9 cellular contexts compared by ENCODE assay signal in the genomic region with DNA sequence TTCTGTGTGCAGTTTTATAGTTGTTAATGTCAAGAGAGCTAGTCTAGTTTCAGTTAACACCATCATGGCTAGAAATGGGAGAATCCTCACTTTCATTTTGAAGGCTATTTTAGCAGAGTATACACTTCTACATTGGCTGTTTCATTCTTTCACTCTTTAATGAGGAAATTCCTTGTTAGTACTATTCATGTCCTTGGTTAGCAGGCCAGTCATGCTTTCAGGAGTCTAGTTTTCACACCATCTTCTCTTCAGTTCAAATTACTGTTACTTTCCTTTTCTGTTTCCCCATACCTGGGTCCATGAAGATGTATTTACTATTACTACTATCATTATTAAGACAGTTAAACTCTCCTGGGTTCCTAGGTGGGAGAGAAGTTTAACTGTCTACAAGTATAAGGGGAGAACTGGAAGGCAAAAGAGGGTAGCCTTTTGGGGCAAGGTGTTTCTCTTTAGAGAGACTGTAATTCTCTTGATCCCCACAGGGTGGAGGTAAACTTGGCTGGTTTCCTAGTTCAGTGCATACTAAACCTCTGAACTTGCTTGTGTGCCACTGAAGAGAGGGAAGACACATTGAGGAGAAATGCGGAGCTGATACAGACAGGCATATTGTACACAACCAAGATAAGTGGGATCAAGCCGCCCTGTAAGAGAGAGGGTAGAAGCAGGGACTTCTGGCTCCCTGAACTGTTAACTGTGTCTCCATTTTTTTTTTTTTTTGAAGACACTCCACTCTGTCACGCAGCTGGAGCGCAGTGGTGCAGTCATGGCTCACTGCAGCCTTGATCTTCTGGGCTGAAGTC. TPM values are rescaled to one million over a fixed set of nuclear protein-coding genes. Genes with fewer than 3 reads are reported as not detected.
DNase-seq lines count a peak whose midpoint lies in the region; ATAC-seq, FAIRE-seq and TF ChIP-seq lines count a peak whose summit lies in the region.
"Had no signal": no experiment of that assay in that cellular context is flagged by ENCODE, and none has a peak within 500 bp of the region (broad histone marks: within the 10 kb centered on the region; RNA-seq: fewer than 3 reads in every experiment).

No MANE protein-coding gene starts in this region.

- peaks cover 22% of the 10 kb centered on the region for H3K9me3 ChIP-seq in CD4-positive, alpha-beta T cell (ENCODE audit: control insufficient read depth, low read length)
- H3K9me3 ChIP-seq in vagina: peaks cover 4% of the 10 kb centered on the region
- H3K9me3 ChIP-seq in CD8-positive, alpha-beta memory T cell (ENCODE audit: low read length): peaks cover 11% of the 10 kb centered on the region

- peaks cover 3% of the 10 kb centered on the region for H3K4me1 Mint-ChIP-seq in CD4-positive, alpha-beta T cell (ENCODE audit: low read depth)
- peaks cover 0 to 6% (median 3%) of the 10 kb centered on the region in 3 donors for H3K4me1 Mint-ChIP-seq in CD8-positive, alpha-beta memory T cell

- no peak overlapping the region for H3K4me3 ChIP-seq in kidney epithelial cell (ENCODE audit: low read depth, low read length)
- H3K4me3 ChIP-seq in vagina: no peak overlapping the region
- no peak overlapping the region for H3K4me3 ChIP-seq in CD8-positive, alpha-beta memory T cell (ENCODE audit: low read length)

- peaks cover 46% of the 10 kb centered on the region for H3K27me3 ChIP-seq in CD4-positive, alpha-beta T cell (ENCODE audit: control insufficient read depth, insufficient read depth, low read length)
- H3K27me3 ChIP-seq in kidney epithelial cell (ENCODE audit: control insufficient read depth, insufficient read depth, low read length) (peaks cover 9% of the 10 kb centered on the region), vagina (no peaks in the 10 kb centered on the region)
- peaks cover 23% of the 10 kb centered on the region for H3K27me3 ChIP-seq in CD8-positive, alpha-beta memory T cell (ENCODE audit: insufficient read depth, low read length, poor library complexity, severe bottlenecking)

- POLR2A ChIA-PET in CD4-positive, alpha-beta T cell (lab: Charles Lee): no interaction called here
- POLR2A ChIA-PET in CD8-positive, alpha-beta memory T cell (lab: Charles Lee): no interaction called here

- peak; percentile 78 for FAIRE-seq in GM18507 (lab: Jason Lieb, UNC)

- intact Hi-C loops in CD4-positive, alpha-beta T cell (cut with DNase I, micrococcal nuclease): loop anchor here (1.0 to 5.0 kb wide), 2 partner anchors 183 to 185 kb away; no protein-coding TSS in a partner anchor
- intact Hi-C loops in vagina (cut with DNase I): no loop called here

- H3K9me3 Mint-ChIP-seq in CD4-positive, alpha-beta T cell: peaks cover 8% of the 10 kb centered on the region
- H3K9me3 Mint-ChIP-seq in CD8-positive, alpha-beta memory T cell: peaks cover 18 to 31% (median 28%) of the 10 kb centered on the region in 5 donors

- H3K4me1 ChIP-seq in vagina: peaks cover 6% of the 10 kb centered on the region
- no peaks in the 10 kb centered on the region for H3K4me1 ChIP-seq in CD8-positive, alpha-beta memory T cell (ENCODE audit: insufficient read depth, low read length)

- no peak for TF ChIP-seq POLR2A in vagina (IDR thresholded peaks at IDR 0.05)

- no peak overlapping the region for H3K27ac ChIP-seq in CD4-positive, alpha-beta T cell (ENCODE audit: low read depth, low read length)
- no peak overlapping the region for H3K27ac ChIP-seq in vagina
- H3K27ac ChIP-seq in CD8-positive, alpha-beta memory T cell (ENCODE audit: low read depth, low read length): no peak overlapping the region

- ATAC-seq in CD4-positive, alpha-beta T cell (ENCODE audit: poor library complexity): no peak

- DNase-seq in CD4-positive, alpha-beta T cell: no peak
- DNase-seq in GM18507 (ENCODE audit: extremely low spot score, insufficient read length, low read depth) (no peak), NCI-H345 treated with DMSO at 0.1 percent for 48 hours (lab: John Stamatoyannopoulos, UW; ENCODE audit: unreplicated experiment) (peak; percentile 37), astrocyte of the hippocampus (ENCODE audit: low read depth, low spot score) (peak; percentile 77), kidney epithelial cell (ENCODE audit: low read depth) (no peak), vagina (ENCODE audit: extremely low spot score in 2 of 2) (no peak), GDM1 (lab: John Stamatoyannopoulos, UW) (no peak)
- no peak for DNase-seq in CD8-positive, alpha-beta memory T cell

- H3K36me3 ChIP-seq in kidney epithelial cell (ENCODE audit: control insufficient read depth, insufficient read depth, low read length) (no peaks in the 10 kb centered on the region), vagina (no peaks in the 10 kb centered on the region)
- no peaks in the 10 kb centered on the region for H3K36me3 ChIP-seq in CD8-positive, alpha-beta memory T cell (ENCODE audit: insufficient read depth, low read length)

- CTCF ChIA-PET in CD4-positive, alpha-beta T cell (lab: Charles Lee): interaction anchor here (1.8 kb wide), 1 partner anchor 183 kb away, joined by 8 read pairs; no protein-coding TSS in a partner anchor
- CTCF ChIA-PET in CD8-positive, alpha-beta memory T cell (lab: Charles Lee): interaction anchor here (0.7 to 1.5 kb wide), 2 partner anchors 15 to 183 kb away, joined by 3 read pairs; no protein-coding TSS in a partner anchor

- H3K27ac Mint-ChIP-seq in CD4-positive, alpha-beta T cell: no peak overlapping the region
- H3K27ac Mint-ChIP-seq in CD8-positive, alpha-beta memory T cell: no peak overlapping the region

- H3K4me3 Mint-ChIP-seq in CD4-positive, alpha-beta T cell: no peak overlapping the region
- no peak overlapping the region for H3K4me3 Mint-ChIP-seq in CD8-positive, alpha-beta memory T cell

- H3K27me3 Mint-ChIP-seq in CD4-positive, alpha-beta T cell: peaks cover 72% of the 10 kb centered on the region
- H3K27me3 Mint-ChIP-seq in CD8-positive, alpha-beta memory T cell: peaks cover 47 to 82% of the 10 kb centered on the region in 2 donors

- TF ChIP-seq CTCF in CD4-positive, alpha-beta T cell (IDR thresholded peaks at IDR 0.05): peak; percentile 29
- peak; percentile 45 for TF ChIP-seq CTCF in kidney epithelial cell (IDR thresholded peaks at IDR 0.05; ENCODE audit: insufficient read depth, low read length, poor library complexity, severe bottlenecking)
- peak in 2 of 3 experiments; percentile 17 to 37 for TF ChIP-seq CTCF in vagina (IDR thresholded peaks at IDR 0.05)

- peaks cover 5% of the 10 kb centered on the region for H3K36me3 Mint-ChIP-seq in CD4-positive, alpha-beta T cell (ENCODE audit: low read depth)
- peaks cover 0 to 11% (median 0%) of the 10 kb centered on the region in 3 donors for H3K36me3 Mint-ChIP-seq in CD8-positive, alpha-beta memory T cell

RNA-seq across cellular contexts. Expression of a gene that starts 41.3 kb away (rescaled TPM):
- not detected for total RNA-seq in CD4-positive, alpha-beta T cell
- total RNA-seq in kidney epithelial cell (not detected in 2 replicates), vagina (not detected)
- total RNA-seq in CD8-positive, alpha-beta memory T cell: not detected
- not detected for polyA plus RNA-seq in CD8-positive, alpha-beta memory T cell

RNA-seq across cellular contexts. Expression of a gene that starts 42.4 kb away (rescaled TPM):
- not detected for total RNA-seq in CD4-positive, alpha-beta T cell
- total RNA-seq in kidney epithelial cell (not detected in 2 replicates), vagina (not detected)
- not detected for total RNA-seq in CD8-positive, alpha-beta memory T cell
- polyA plus RNA-seq in CD8-positive, alpha-beta memory T cell: not detected

RNA-seq across cellular contexts. Expression of a gene that starts 59.3 kb away (rescaled TPM):
- total RNA-seq in CD4-positive, alpha-beta T cell: not detected
- total RNA-seq in kidney epithelial cell: not detected in 2 replicates
- not detected for total RNA-seq in vagina
- not detected for total RNA-seq in CD8-positive, alpha-beta memory T cell
- not detected for polyA plus RNA-seq in CD8-positive, alpha-beta memory T cell
- total RNA-seq: lower leg skin had no signal

Comparison
In these comparisons a context has a peak if more than half of its experiments do, and no peak if none do; other contexts are left out.
1. DNase-seq: peak in NCI-H345 treated with DMSO at 0.1 percent for 48 hours (single experiment) and astrocyte of the hippocampus (single experiment); none in CD4-positive, alpha-beta T cell (0 of 10), GM18507 (single experiment), kidney epithelial cell (single experiment), vagina (0 of 2), CD8-positive, alpha-beta memory T cell (0 of 5) and GDM1 (single experiment).
2. Peak in every context shown above with its lines, with median percentiles within 50 percentile points of each other: CTCF ChIP-seq.